ENCODE assay signal across 1 cellular context in genomic region chr3:99498544-99499234, GRCh38.
TF ChIP-seq lines count a peak whose summit lies in the region.

No MANE protein-coding gene starts in this region.

TF ChIP-seq in HepG2, 621 proteins besides CTCF, POLR2A, EP300 and RAD21 (continued from another document):
- TF ChIP-seq FOXO4 (CRISPR knock-in tag; conservative IDR thresholded peaks at IDR 0.05) (no peak), ZNF614 (CRISPR knock-in tag; IDR thresholded peaks at IDR 0.05; ENCODE audit: borderline replicate concordance) (no peak), ZNF605 (CRISPR knock-in tag; IDR thresholded peaks at IDR 0.05) (no peak), TRIM24 (CRISPR knock-in tag; IDR thresholded peaks at IDR 0.05) (no peak), NFKBIZ (CRISPR knock-in tag; IDR thresholded peaks at IDR 0.05) (no peak), ZNF609 (CRISPR knock-in tag; IDR thresholded peaks at IDR 0.05; ENCODE audit: borderline replicate concordance) (no peak), SPEN (CRISPR knock-in tag; IDR thresholded peaks at IDR 0.05; ENCODE audit: low read depth) (no peak), DPF2 (CRISPR knock-in tag; IDR thresholded peaks at IDR 0.05; ENCODE audit: borderline replicate concordance, low read depth) (no peak), PLRG1 (conservative IDR thresholded peaks at IDR 0.05) (no peak)
